Comparison of ENCODE assay signal across 8 cellular contexts in genomic region chr16:4306439-4307214, GRCh38. TPM values are rescaled to one million over a fixed set of nuclear protein-coding genes. Genes with fewer than 3 reads are reported as not detected.
DNase-seq lines count a peak whose midpoint lies in the region; ATAC-seq and TF ChIP-seq lines count a peak whose summit lies in the region.

No MANE protein-coding gene starts in this region.

- H3K9me3 Mint-ChIP-seq in T-helper 1 cell treated with Interleukin-12 subunit alpha and Interleukin-12 subunit beta and Interleukin-4 antibody, amounts not matched to agents 30 μg/mL and 1 μg/mL, for 36 hours = no peaks in the 10 kb centered on the region
- no peaks in the 10 kb centered on the region for H3K9me3 Mint-ChIP-seq in naive B cell

- H3K27me3 Mint-ChIP-seq in T-helper 1 cell treated with Interleukin-12 subunit alpha and Interleukin-12 subunit beta and Interleukin-4 antibody, amounts not matched to agents 30 μg/mL and 1 μg/mL, for 36 hours (ENCODE audit: low read depth) = peaks cover 4% of the 10 kb centered on the region
- H3K27me3 Mint-ChIP-seq in naive B cell = no peaks in the 10 kb centered on the region

- peak; percentile 49 for DNase-seq in stimulated activated CD4-positive, alpha-beta T cell treated with anti-CD3 and anti-CD28 coated beads, Interleukin-15, amount 100 ng/mL, for 24 hours
- no peak for DNase-seq in stimulated activated CD4-positive, alpha-beta T cell treated with anti-CD3 and anti-CD28 coated beads, Interleukin-12 subunit alpha, Interleukin-12 subunit beta, amount 100 ng/mL, for 4 hours
- DNase-seq in choroid plexus epithelial cell (ENCODE audit: low read depth) (no peak), naive B cell (peak; percentile 36), 8988T (no peak), NCI-H1694 treated with DMSO at 0.1 percent for 48 hours (lab: John Stamatoyannopoulos, UW) (no peak)

- H3K36me3 Mint-ChIP-seq in T-helper 1 cell treated with Interleukin-12 subunit alpha and Interleukin-12 subunit beta and Interleukin-4 antibody, amounts not matched to agents 30 μg/mL and 1 μg/mL, for 36 hours (ENCODE audit: low read depth) = peaks cover 6% of the 10 kb centered on the region
- H3K36me3 Mint-ChIP-seq in naive B cell = no peaks in the 10 kb centered on the region

- H3K4me3 Mint-ChIP-seq in T-helper 1 cell treated with Interleukin-12 subunit alpha and Interleukin-12 subunit beta and Interleukin-4 antibody, amounts not matched to agents 30 μg/mL and 1 μg/mL, for 36 hours = peak overlapping the region; percentile 98
- peak overlapping the region; percentile 85 to 96 (median 93) for H3K4me3 Mint-ChIP-seq in naive B cell

- H3K27ac Mint-ChIP-seq in T-helper 1 cell treated with Interleukin-12 subunit alpha and Interleukin-12 subunit beta and Interleukin-4 antibody, amounts not matched to agents 30 μg/mL and 1 μg/mL, for 36 hours = peak overlapping the region; percentile 97
- peak overlapping the region; percentile 96 to 99 (median 98) for H3K27ac Mint-ChIP-seq in naive B cell

- H3K4me3 ChIP-seq in choroid plexus epithelial cell (ENCODE audit: low read depth, low read length) = peak overlapping the region; percentile 50

- ATAC-seq in naive B cell (ENCODE audit: low read depth in 2 of 2) = peak in 1 of 2 donors; percentile 6
- ATAC-seq in HG02678 (IDR thresholded peaks at IDR 0.05; ENCODE audit: unreplicated experiment) = no peak

- H3K4me1 Mint-ChIP-seq in T-helper 1 cell treated with Interleukin-12 subunit alpha and Interleukin-12 subunit beta and Interleukin-4 antibody, amounts not matched to agents 30 μg/mL and 1 μg/mL, for 36 hours (ENCODE audit: low read depth) = peaks cover 20% of the 10 kb centered on the region
- H3K4me1 Mint-ChIP-seq in naive B cell = peaks cover 27 to 42% (median 35%) of the 10 kb centered on the region in 3 donors

- no peak for TF ChIP-seq CTCF in choroid plexus epithelial cell (conservative IDR thresholded peaks at IDR 0.05; ENCODE audit: low read depth, low read length)

RNA-seq across cellular contexts. Expression of gene GLIS2, which starts 9.2 kb away (rescaled TPM):
- not detected for polyA plus RNA-seq in naive B cell (ENCODE audit: low read depth in 6 of 6)

RNA-seq across cellular contexts. Expression of gene TFAP4, which starts 33.8 kb away (rescaled TPM):
- polyA plus RNA-seq in naive B cell (ENCODE audit: low read depth in 6 of 6) = 1 to 10 TPM in 1 of 6 donors, under 1 TPM in 5; 0.77 to 1.5 (median 0.87) TPM

RNA-seq across cellular contexts. Expression of gene PAM16, which starts 44.5 kb away (rescaled TPM):
- 10 to 100 TPM; 33.1 to 54.6 (median 47.6) TPM for polyA plus RNA-seq in naive B cell (ENCODE audit: low read depth in 6 of 6)

Comparison
In these comparisons a context has a peak if more than half of its experiments do, and no peak if none do; other contexts are left out.
1. DNase-seq: peak in stimulated activated CD4-positive, alpha-beta T cell treated with anti-CD3 and anti-CD28 coated beads, Interleukin-15, amount 100 ng/mL, for 24 hours (single experiment) and naive B cell (single experiment); none in stimulated activated CD4-positive, alpha-beta T cell treated with anti-CD3 and anti-CD28 coated beads, Interleukin-12 subunit alpha, Interleukin-12 subunit beta, amount 100 ng/mL, for 4 hours (single experiment), choroid plexus epithelial cell (single experiment), 8988T (single experiment) and NCI-H1694 treated with DMSO at 0.1 percent for 48 hours (single experiment).